In genomic region chr19:58386576-58387337, GRCh38 we compare ENCODE assay signal across 1 cellular context.
TF ChIP-seq lines count a peak whose summit lies in the region.

Gene RPS5 (plus strand): TSS chr19:58387269. CDS start chr19:58388138, 869 bp downstream.

TF ChIP-seq in K562, 482 proteins besides CTCF, POLR2A, EP300 and RAD21 (continued from another document and continues in another):
- TF ChIP-seq RREB1 (CRISPR knock-in tag; IDR thresholded peaks at IDR 0.05) (peak; percentile 15; the same call in 1 of the 2 replicates), STAT5A (IDR thresholded peaks at IDR 0.05; ENCODE audit: borderline replicate concordance, low read length) (no peak), ZFPM2 (CRISPR knock-in tag; IDR thresholded peaks at IDR 0.05) (no peak), THRAP3 (IDR thresholded peaks at IDR 0.05; ENCODE audit: borderline replicate concordance) (no peak), SAP30 (IDR thresholded peaks at IDR 0.05; ENCODE audit: borderline replicate concordance, insufficient read depth, low read depth, low read length, poor library complexity, severe bottlenecking) (peak; percentile 82), JUND (IDR thresholded peaks at IDR 0.05; ENCODE audit: borderline replicate concordance, low read depth, low read length) (peak; percentile 67), JUND (tag; IDR thresholded peaks at IDR 0.05; ENCODE audit: borderline replicate concordance, low read depth, low read length) (0 out of 3 replicates have a peak, but pooled peaks have one; percentile 45), SMARCC2 (IDR thresholded peaks at IDR 0.05; ENCODE audit: low read depth) (no peak; the same call in 1 of the 2 replicates), ARHGAP35 (IDR thresholded peaks at IDR 0.05; ENCODE audit: partially characterized antibody) (peak; percentile 24), ZNF668 (CRISPR knock-in tag; IDR thresholded peaks at IDR 0.05) (no peak), ZNF197 (CRISPR knock-in tag; IDR thresholded peaks at IDR 0.05; ENCODE audit: low read depth) (no peak), SREBF2 (CRISPR knock-in tag; IDR thresholded peaks at IDR 0.05) (no peak), ZNF764 (CRISPR knock-in tag; IDR thresholded peaks at IDR 0.05; ENCODE audit: low read depth) (no peak), CSDE1 (IDR thresholded peaks at IDR 0.05) (no peak), POLR2AphosphoS2 (IDR thresholded peaks at IDR 0.05; ENCODE audit: low read length) (peak; percentile 77; the same call in 1 of the 2 replicates), ATF4 (CRISPR knock-in tag; IDR thresholded peaks at IDR 0.05) (no peak), ZBTB7A (IDR thresholded peaks at IDR 0.05; ENCODE audit: borderline replicate concordance, control insufficient read depth, low read depth, low read length) (peak; percentile 4; the same call in 1 of the 2 replicates), ZNF174 (CRISPR knock-in tag; IDR thresholded peaks at IDR 0.05) (no peak), TEAD4 (IDR thresholded peaks at IDR 0.05; ENCODE audit: low read length) (no peak), TEAD4 (CRISPR knock-in tag; IDR thresholded peaks at IDR 0.05; ENCODE audit: borderline replicate concordance) (no peak), PHF20 (IDR thresholded peaks at IDR 0.05; ENCODE audit: partially characterized antibody) (peak; percentile 60), ZNF24 (IDR thresholded peaks at IDR 0.05) (0 out of 2 replicates have a peak, but pooled peaks have one; percentile 21), CTCFL (IDR thresholded peaks at IDR 0.05; ENCODE audit: borderline replicate concordance, insufficient read depth, low read depth, low read length, poor library complexity, severe bottlenecking) (no peak), TAF7 (tag; IDR thresholded peaks at IDR 0.05) (peak; percentile 96), TSHZ1 (CRISPR knock-in tag; IDR thresholded peaks at IDR 0.05) (no peak), PREB (CRISPR knock-in tag; IDR thresholded peaks at IDR 0.05) (no peak), NEUROD1 (IDR thresholded peaks at IDR 0.05; ENCODE audit: borderline replicate concordance, low read depth, low read length, partially characterized antibody) (no peak), RBM22 (IDR thresholded peaks at IDR 0.05; ENCODE audit: low read depth, low read length, poor library complexity, severe bottlenecking) (peak; percentile 85), ZNF583 (CRISPR knock-in tag; IDR thresholded peaks at IDR 0.05) (no peak), E4F1 (CRISPR knock-in tag; IDR thresholded peaks at IDR 0.05; ENCODE audit: borderline replicate concordance) (no peak), JUN (IDR thresholded peaks at IDR 0.05; ENCODE audit: borderline replicate concordance, low read depth, low read length) (peak; percentile 40; the same call in 1 of the 2 replicates), JUN (CRISPR knock-in tag; IDR thresholded peaks at IDR 0.05; ENCODE audit: borderline replicate concordance) (no peak), TOE1 (IDR thresholded peaks at IDR 0.05; ENCODE audit: borderline replicate concordance) (no peak), TOE1 (CRISPR knock-in tag; IDR thresholded peaks at IDR 0.05; ENCODE audit: borderline replicate concordance, low read depth) (no peak; the same call in 1 of the 2 replicates), MECOM (CRISPR knock-in tag; IDR thresholded peaks at IDR 0.05) (no peak), KLF13 (tag; IDR thresholded peaks at IDR 0.05; ENCODE audit: borderline replicate concordance, low read depth) (peak; percentile 13; the same call in 1 of the 2 replicates), GATA2 (CRISPR knock-in tag; IDR thresholded peaks at IDR 0.05) (no peak), SP1 (CRISPR knock-in tag; IDR thresholded peaks at IDR 0.05) (no peak; the same call in 1 of the 2 replicates), PHB2 (IDR thresholded peaks at IDR 0.05; ENCODE audit: low read depth) (no peak), MTA2 (IDR thresholded peaks at IDR 0.05; ENCODE audit: low read depth) (peak; percentile 83), MIER1 (IDR thresholded peaks at IDR 0.05; ENCODE audit: low read depth) (no peak), ZBTB17 (CRISPR knock-in tag; IDR thresholded peaks at IDR 0.05) (peak; percentile 54; the same call in 1 of the 2 replicates), ZNF57 (CRISPR knock-in tag; IDR thresholded peaks at IDR 0.05) (no peak), ZNF75A (CRISPR knock-in tag; IDR thresholded peaks at IDR 0.05) (no peak), RAD51 (IDR thresholded peaks at IDR 0.05; ENCODE audit: borderline replicate concordance, low read depth) (no peak), POLR2B (IDR thresholded peaks at IDR 0.05; ENCODE audit: low read depth, partially characterized antibody) (peak; percentile 89), TFE3 (CRISPR knock-in tag; IDR thresholded peaks at IDR 0.05) (no peak), KHSRP (IDR thresholded peaks at IDR 0.05) (no peak), ETS2 (tag; IDR thresholded peaks at IDR 0.05; ENCODE audit: borderline replicate concordance, poor library complexity, severe bottlenecking) (no peak), ZNF695 (CRISPR knock-in tag; IDR thresholded peaks at IDR 0.05) (no peak), NFIX (CRISPR knock-in tag; IDR thresholded peaks at IDR 0.05; ENCODE audit: low read depth) (no peak), PYGO2 (tag; IDR thresholded peaks at IDR 0.05) (no peak), L3MBTL2 (IDR thresholded peaks at IDR 0.05) (peak; percentile 95)
